ENCODE assay signal across 25 cellular contexts in the genomic region with DNA sequence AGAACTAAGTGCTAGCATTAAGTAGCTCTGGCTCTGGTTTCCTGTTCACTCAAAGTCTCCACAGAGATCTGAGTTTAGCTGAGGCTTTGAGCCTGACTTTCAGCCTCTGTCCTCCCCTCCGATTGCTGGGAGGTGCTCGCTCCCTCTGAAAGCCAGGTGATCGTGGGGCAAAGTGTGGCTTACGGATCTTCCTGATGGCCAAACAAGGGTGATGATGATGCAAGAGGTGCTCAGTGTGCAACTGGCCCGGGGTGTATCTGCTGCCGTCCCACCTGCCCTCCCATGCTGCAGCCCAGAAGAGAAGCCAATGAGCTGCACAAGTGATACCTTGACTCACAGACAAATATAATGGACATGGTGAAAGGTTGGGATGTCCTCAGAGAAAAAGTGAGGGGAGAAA.
"Had no signal": no experiment of that assay in that cellular context is flagged by ENCODE, and none has a peak within 500 bp of the region (broad histone marks: within the 10 kb centered on the region; RNA-seq: fewer than 3 reads in every experiment).

No MANE protein-coding gene starts in this region.

- H3K9me3 ChIP-seq: esophagus muscularis mucosa, gastroesophageal sphincter, heart left ventricle, mucosa of descending colon, neutrophil, pancreas, thoracic aorta, tibial nerve, upper lobe of left lung had no signal

- DNase-seq: dermis blood vessel endothelial cell; effector memory CD4-positive, alpha-beta T cell; foreskin keratinocyte; heart left ventricle; kidney glomerular epithelial cell; left colon; mucosa of descending colon; naive B cell; pancreas; spleen; stimulated activated CD4-positive, alpha-beta T cell treated with anti-CD3 and anti-CD28 coated beads, Interleukin-4, amount 100 ng/mL, for 4 hours; stimulated activated naive B cell treated with anti-CD40 and anti-IgM and Interleukin-4, amounts not matched to agents 10 μg/mL and 1 μg/mL and 100 μg/mL, for 72 hours; upper lobe of left lung had no signal

- H3K36me3 ChIP-seq: gastroesophageal sphincter, neutrophil, pancreas, spleen, thoracic aorta, upper lobe of left lung had no signal

- H3K4me3 Mint-ChIP-seq: memory B cell; naive B cell; natural killer cell treated with Interleukin-12 subunit alpha and Interleukin-12 subunit beta and Interleukin-15 and Interleukin-18, amount 100 ng/mL, for 72 hours; neural crest cell; stimulated activated naive B cell treated with anti-CD40 and anti-IgM and Interleukin-4, amounts not matched to agents 10 μg/mL and 1 μg/mL and 100 μg/mL, for 72 hours; stimulated activated naive CD8-positive, alpha-beta T cell treated with anti-CD3 and anti-CD28 coated beads, Interleukin-15, Interleukin-2, amounts not matched to agents 100 ng/mL and 50 ng/mL, for 24 hours had no signal

- H3K36me3 Mint-ChIP-seq: memory B cell; natural killer cell treated with Interleukin-12 subunit alpha and Interleukin-12 subunit beta and Interleukin-15 and Interleukin-18, amount 100 ng/mL, for 72 hours; stimulated activated naive B cell treated with anti-CD40 and anti-IgM and Interleukin-4, amounts not matched to agents 10 μg/mL and 1 μg/mL and 100 μg/mL, for 72 hours had no signal

- H3K27me3 Mint-ChIP-seq: natural killer cell treated with Interleukin-12 subunit alpha and Interleukin-12 subunit beta and Interleukin-15 and Interleukin-18, amount 100 ng/mL, for 72 hours had no signal

- ATAC-seq: foreskin keratinocyte; gastroesophageal sphincter; left colon; mucosa of descending colon; pancreas; stimulated activated naive B cell treated with anti-CD40 and anti-IgM and Interleukin-4, amounts not matched to agents 10 μg/mL and 1 μg/mL and 100 μg/mL, for 72 hours had no signal

- H3K27me3 ChIP-seq: esophagus muscularis mucosa, foreskin keratinocyte, gastroesophageal sphincter, heart left ventricle, pancreas, spleen, tibial nerve, upper lobe of left lung had no signal

- H3K4me1 Mint-ChIP-seq: memory B cell; naive B cell; stimulated activated naive B cell treated with anti-CD40 and anti-IgM and Interleukin-4, amounts not matched to agents 10 μg/mL and 1 μg/mL and 100 μg/mL, for 72 hours had no signal

- H3K4me3 ChIP-seq: coronary artery, esophagus muscularis mucosa, gastroesophageal sphincter, heart left ventricle, lung, mucosa of descending colon, pancreas, skin epidermis, spleen, thoracic aorta, tibial nerve, upper lobe of left lung had no signal

- H3K27ac Mint-ChIP-seq: memory B cell; naive B cell; natural killer cell treated with Interleukin-12 subunit alpha and Interleukin-12 subunit beta and Interleukin-15 and Interleukin-18, amount 100 ng/mL, for 72 hours; stimulated activated naive B cell treated with anti-CD40 and anti-IgM and Interleukin-4, amounts not matched to agents 10 μg/mL and 1 μg/mL and 100 μg/mL, for 72 hours; stimulated activated naive CD8-positive, alpha-beta T cell treated with anti-CD3 and anti-CD28 coated beads, Interleukin-15, Interleukin-2, amounts not matched to agents 100 ng/mL and 50 ng/mL, for 24 hours had no signal

- H3K9me3 Mint-ChIP-seq: memory B cell; natural killer cell treated with Interleukin-12 subunit alpha and Interleukin-12 subunit beta and Interleukin-15 and Interleukin-18, amount 100 ng/mL, for 72 hours; neural crest cell; stimulated activated naive B cell treated with anti-CD40 and anti-IgM and Interleukin-4, amounts not matched to agents 10 μg/mL and 1 μg/mL and 100 μg/mL, for 72 hours; stimulated activated naive CD8-positive, alpha-beta T cell treated with anti-CD3 and anti-CD28 coated beads, Interleukin-15, Interleukin-2, amounts not matched to agents 100 ng/mL and 50 ng/mL, for 24 hours had no signal

- H3K27ac ChIP-seq: coronary artery, foreskin keratinocyte, neutrophil, pancreas, skin epidermis, thoracic aorta, tibial nerve, upper lobe of left lung had no signal

- H3K4me1 ChIP-seq: foreskin keratinocyte, pancreas, spleen, tibial nerve, upper lobe of left lung had no signal
